8 cellular contexts compared by ENCODE assay signal in the genomic region with DNA sequence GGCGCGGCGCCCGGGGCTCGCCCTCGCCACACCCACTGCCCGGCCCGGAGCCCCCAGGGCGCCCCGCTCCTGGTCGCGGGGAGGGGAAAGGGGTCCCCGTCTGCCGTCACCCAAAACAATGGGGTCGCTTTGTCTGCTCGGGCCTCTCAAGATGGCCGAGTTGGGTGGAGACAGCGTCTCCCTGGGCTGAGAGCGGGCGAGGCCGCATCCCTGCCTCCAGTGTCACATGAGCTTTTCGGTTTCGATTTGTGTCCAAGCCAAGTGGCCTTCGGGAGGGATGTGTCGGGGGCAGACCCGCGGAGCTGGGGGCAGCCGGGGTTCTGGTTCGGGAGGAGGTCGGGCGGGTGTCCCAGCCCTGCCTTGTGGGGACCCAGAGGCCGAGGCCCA. TPM values are rescaled to one million over a fixed set of nuclear protein-coding genes. Genes with fewer than 3 reads are reported as not detected.
A peak's percentile ranks its signal among the peaks of the same experiment; 100 is the strongest.
DNase-seq lines count a peak whose midpoint lies in the region; ATAC-seq and TF ChIP-seq lines count a peak whose summit lies in the region.

No MANE protein-coding gene starts in this region.

- no peak for TF ChIP-seq EP300 in esophagus muscularis mucosa (IDR thresholded peaks at IDR 0.05)

- no peaks in the 10 kb centered on the region for H3K27me3 Mint-ChIP-seq in activated T-cell treated with anti-CD3 and anti-CD28 coated beads, Interleukin-2, amount 50 U/mL, for 72 hours (ENCODE audit: low read depth)
- peaks cover 0 to 5% (median 0%) of the 10 kb centered on the region in 3 donors for H3K27me3 Mint-ChIP-seq in naive B cell
- H3K27me3 Mint-ChIP-seq in stimulated activated naive CD8-positive, alpha-beta T cell treated with anti-CD3 and anti-CD28 coated beads, Interleukin-15, amount 100 ng/mL, for 72 hours, result no peaks in the 10 kb centered on the region

- peak overlapping the region; percentile 97 to 100 (median 100) for H3K4me3 ChIP-seq in esophagus muscularis mucosa

- H3K27ac Mint-ChIP-seq in activated T-cell treated with anti-CD3 and anti-CD28 coated beads, Interleukin-2, amount 50 U/mL, for 72 hours, result peak overlapping the region; percentile 96
- H3K27ac Mint-ChIP-seq in naive B cell, result peak overlapping the region in 5 of 6 donors; percentile 86 to 95 (median 91)
- peak overlapping the region; percentile 85 to 92 for H3K27ac Mint-ChIP-seq in stimulated activated naive CD8-positive, alpha-beta T cell treated with anti-CD3 and anti-CD28 coated beads, Interleukin-15, amount 100 ng/mL, for 72 hours

- intact Hi-C loops in esophagus muscularis mucosa (cut with DNase I), result no loop called here

- peaks cover 66% of the 10 kb centered on the region for H3K4me1 Mint-ChIP-seq in activated T-cell treated with anti-CD3 and anti-CD28 coated beads, Interleukin-2, amount 50 U/mL, for 72 hours (ENCODE audit: low read depth)
- H3K4me1 Mint-ChIP-seq in naive B cell, result peaks cover 25 to 50% (median 35%) of the 10 kb centered on the region in 3 donors
- H3K4me1 Mint-ChIP-seq in stimulated activated naive CD8-positive, alpha-beta T cell treated with anti-CD3 and anti-CD28 coated beads, Interleukin-15, amount 100 ng/mL, for 72 hours, result peaks cover 54% of the 10 kb centered on the region

- H3K36me3 Mint-ChIP-seq in activated T-cell treated with anti-CD3 and anti-CD28 coated beads, Interleukin-2, amount 50 U/mL, for 72 hours (ENCODE audit: insufficient read depth in 2 of 2), result peaks cover 5 to 6% of the 10 kb centered on the region in 2 donors
- no peaks in the 10 kb centered on the region for H3K36me3 Mint-ChIP-seq in naive B cell

- 0% methylated on average over 1 of the region's 32 CpGs for WGBS in esophagus muscularis mucosa

- ATAC-seq in GM19025 (IDR thresholded peaks at IDR 0.05; ENCODE audit: low read depth, unreplicated experiment) (peak; percentile 28), HG03175 (IDR thresholded peaks at IDR 0.05; ENCODE audit: unreplicated experiment) (peak; percentile 46), naive B cell (ENCODE audit: low read depth in 2 of 2) (peak; percentile 30 to 39)
- peak; percentile 47 to 53 for ATAC-seq in activated T-cell treated with anti-CD3 and anti-CD28 coated beads, Interleukin-2, amount 50 U/mL, for 72 hours (replicated peaks in 1 of 2)
- ATAC-seq in stimulated activated naive CD8-positive, alpha-beta T cell treated with anti-CD3 and anti-CD28 coated beads, Interleukin-15, amount 100 ng/mL, for 72 hours, result peak; percentile 64

- TF ChIP-seq POLR2A in esophagus muscularis mucosa (IDR thresholded peaks at IDR 0.05; ENCODE audit: low read depth), result no peak

- peaks cover 0 to 16% (median 3%) of the 10 kb centered on the region in 4 donors for H3K36me3 ChIP-seq in esophagus muscularis mucosa

- no peaks in the 10 kb centered on the region for H3K9me3 Mint-ChIP-seq in activated T-cell treated with anti-CD3 and anti-CD28 coated beads, Interleukin-2, amount 50 U/mL, for 72 hours
- no peaks in the 10 kb centered on the region for H3K9me3 Mint-ChIP-seq in naive B cell
- H3K9me3 Mint-ChIP-seq in stimulated activated naive CD8-positive, alpha-beta T cell treated with anti-CD3 and anti-CD28 coated beads, Interleukin-15, amount 100 ng/mL, for 72 hours, result no peaks in the 10 kb centered on the region

- H3K27me3 ChIP-seq in esophagus muscularis mucosa, result no peaks in the 10 kb centered on the region

- peak overlapping the region; percentile 98 to 99 (median 99) for H3K27ac ChIP-seq in esophagus muscularis mucosa (replicated peaks in 1 of 4)

- DNase-seq in AML-193 (lab: John Stamatoyannopoulos, UW) (peak; percentile 24 to 31), NOMO-1 (lab: John Stamatoyannopoulos, UW; ENCODE audit: unreplicated experiment in 2 of 2) (peak; percentile 40 to 60), esophagus muscularis mucosa (ENCODE audit: extremely low spot score) (peak; percentile 96), naive B cell (peak; percentile 60)
- DNase-seq in activated T-cell treated with anti-CD3 and anti-CD28 coated beads, Interleukin-2, amount 50 U/mL, for 72 hours, result peak; percentile 67 to 69
- peak; percentile 62 to 72 for DNase-seq in stimulated activated naive CD8-positive, alpha-beta T cell treated with anti-CD3 and anti-CD28 coated beads, Interleukin-15, amount 100 ng/mL, for 72 hours

- TF ChIP-seq CTCF in esophagus muscularis mucosa (IDR thresholded peaks at IDR 0.05), result no peak

- H3K4me1 ChIP-seq in esophagus muscularis mucosa, result peaks cover 39 to 82% (median 72%) of the 10 kb centered on the region in 4 donors

- peak overlapping the region; percentile 91 to 93 for H3K4me3 Mint-ChIP-seq in activated T-cell treated with anti-CD3 and anti-CD28 coated beads, Interleukin-2, amount 50 U/mL, for 72 hours
- H3K4me3 Mint-ChIP-seq in naive B cell, result peak overlapping the region; percentile 85 to 95 (median 90)
- H3K4me3 Mint-ChIP-seq in stimulated activated naive CD8-positive, alpha-beta T cell treated with anti-CD3 and anti-CD28 coated beads, Interleukin-15, amount 100 ng/mL, for 72 hours, result peak overlapping the region; percentile 89 to 95

- H3K9me3 ChIP-seq in esophagus muscularis mucosa, result no peaks in the 10 kb centered on the region

RNA-seq across cellular contexts. Expression of gene DYNC1H1, which starts 0.8 kb away (rescaled TPM):
- 100 to 1,000 TPM; 300 to 335 TPM for total RNA-seq in activated T-cell treated with anti-CD3 and anti-CD28 coated beads, Interleukin-2, amount 50 U/mL, for 72 hours
- 100 to 1,000 TPM; 608 to 897 (median 728) TPM for total RNA-seq in esophagus muscularis mucosa
- polyA plus RNA-seq in naive B cell (ENCODE audit: low read depth in 6 of 6), result 10 to 100 TPM in 5 of 6 donors, 1 to 10 TPM in 1; 7.4 to 40.9 (median 27.7) TPM

Comparison
In these comparisons a context has a peak if more than half of its experiments do, and no peak if none do; other contexts are left out.
1. Peak in every context shown above with its lines: DNase-seq, ATAC-seq, H3K4me3 ChIP-seq and H3K27ac ChIP-seq.
2. DNase-seq: peak in every context shown above with its lines; median percentile 96 in esophagus muscularis mucosa; 68 in activated T-cell treated with anti-CD3 and anti-CD28 coated beads, Interleukin-2, amount 50 U/mL, for 72 hours; 67 in stimulated activated naive CD8-positive, alpha-beta T cell treated with anti-CD3 and anti-CD28 coated beads, Interleukin-15, amount 100 ng/mL, for 72 hours; 60 in naive B cell; 50 in NOMO-1; 28 in AML-193.